Comparison of ENCODE assay signal across 8 cellular contexts in genomic region chr18:61635901-61636528, GRCh38.
DNase-seq lines count a peak whose midpoint lies in the region; ATAC-seq and TF ChIP-seq lines count a peak whose summit lies in the region.

No MANE protein-coding gene starts in this region.

- no peak overlapping the region for H3K27ac ChIP-seq in cardiac muscle cell

- peak; percentile 93 for TF ChIP-seq CTCF in cardiac muscle cell (IDR thresholded peaks at IDR 0.05; ENCODE audit: low read depth, low read length)

- peaks cover 11% of the 10 kb centered on the region for H3K4me1 ChIP-seq in cardiac muscle cell (ENCODE audit: low read depth)

- no peak overlapping the region for H3K4me3 ChIP-seq in cardiac muscle cell

- H3K27me3 ChIP-seq in cardiac muscle cell: no peaks in the 10 kb centered on the region

- DNase-seq in DMS53 (lab: John Stamatoyannopoulos, UW): peak; percentile 88
- DNase-seq in NCI-H69 (lab: John Stamatoyannopoulos, UW): peak; percentile 100
- DNase-seq in activated effector memory CD4-positive, alpha-beta T cell treated with anti-CD3 and anti-CD28 coated beads, Interleukin-2, amount 50 U/mL, for 16 hours: peak; percentile 67
- peak; percentile 68 to 78 for DNase-seq in cardiac muscle cell (ENCODE audit: low read depth in 1 of 2, low spot score in 1 of 2)
- peak; percentile 7 for DNase-seq in pulmonary artery endothelial cell (ENCODE audit: low read depth, low spot score)
- DNase-seq in GDM1 (lab: John Stamatoyannopoulos, UW): no peak

- H3K9me3 ChIP-seq in cardiac muscle cell (ENCODE audit: low read depth): no peaks in the 10 kb centered on the region

- ATAC-seq in HG03280 (IDR thresholded peaks at IDR 0.05; ENCODE audit: unreplicated experiment) (peak; percentile 59), HG03025 (IDR thresholded peaks at IDR 0.05; ENCODE audit: low FRiP score, unreplicated experiment) (no peak)

- no peaks in the 10 kb centered on the region for H3K36me3 ChIP-seq in cardiac muscle cell
